ENCODE assay signal across 8 cellular contexts in genomic region chr14:63853831-63854293, GRCh38. TPM values are rescaled to one million over a fixed set of nuclear protein-coding genes. Genes with fewer than 3 reads are reported as not detected.
DNase-seq lines count a peak whose midpoint lies in the region; ATAC-seq and TF ChIP-seq lines count a peak whose summit lies in the region.

No MANE protein-coding gene starts in this region.

- H3K4me3 Mint-ChIP-seq in H9 = peak overlapping the region; percentile 80 to 97

- no peak overlapping the region for H2BK120ac ChIP-seq in H9 (ENCODE audit: low read depth, low read length, poor library complexity, severe bottlenecking)

- peak; percentile 65 for DNase-seq in DMS53 (lab: John Stamatoyannopoulos, UW)
- no peak for DNase-seq in H9
- DNase-seq in NCI-H1694 treated with DMSO at 0.1 percent for 48 hours (lab: John Stamatoyannopoulos, UW) = peak; percentile 47
- peak; percentile 41 to 55 for DNase-seq in activated CD4-positive, alpha-beta T cell treated with anti-CD3 and anti-CD28 coated beads for 4 hours
- DNase-seq in colonic mucosa = peak; percentile 70
- DNase-seq in right lobe of liver = peak; percentile 65 to 74 (median 70)
- peak; percentile 27 for DNase-seq in stimulated activated CD8-positive, alpha-beta memory T cell treated with anti-CD3 and anti-CD28 coated beads, Interleukin-12 subunit alpha, Interleukin-12 subunit beta, amount 100 ng/mL, for 4 hours (ENCODE audit: low read depth)

- H4K91ac ChIP-seq in H9 (ENCODE audit: insufficient read length, low read depth, low read length) = no peak overlapping the region

- H3K9me3 ChIP-seq in H9 (ENCODE audit: control insufficient read depth, low read depth, low read length) = no peaks in the 10 kb centered on the region
- no peaks in the 10 kb centered on the region for H3K9me3 ChIP-seq in colonic mucosa
- no peaks in the 10 kb centered on the region for H3K9me3 ChIP-seq in right lobe of liver

- H3K4me1 ChIP-seq in H9 (ENCODE audit: insufficient read depth, low read length) (no peaks in the 10 kb centered on the region), colonic mucosa (no peaks in the 10 kb centered on the region), right lobe of liver (peaks cover 0 to 6% (median 3%) of the 10 kb centered on the region in 4 donors)

- H3K23me2 ChIP-seq in H9 (ENCODE audit: insufficient read length, low read depth, low read length, poor library complexity, severe bottlenecking) = peaks cover 13% of the 10 kb centered on the region

- H2AK5ac ChIP-seq in H9 (ENCODE audit: insufficient read length, low read length) = no peak overlapping the region

- H3K4me2 ChIP-seq in H9 (ENCODE audit: insufficient read depth, insufficient read length, low read length) = peak overlapping the region; percentile 76

- no peak overlapping the region for H4K5ac ChIP-seq in H9 (ENCODE audit: insufficient read length, low read depth, low read length)

- H3K4ac ChIP-seq in H9 (ENCODE audit: low read depth, low read length) = no peak overlapping the region

- peaks cover 25% of the 10 kb centered on the region for H3K27me3 Mint-ChIP-seq in H9 (ENCODE audit: low read depth)

- no peak overlapping the region for H4K8ac ChIP-seq in H9 (replicated peaks; ENCODE audit: insufficient read length, low read depth, low read length)

- intact Hi-C loops in colonic mucosa (cut with DNase I) (no loop called here), right lobe of liver (cut with DNase I) (no loop called here)

- H3K56ac ChIP-seq in H9 (ENCODE audit: insufficient read length, low read depth, low read length) = no peak overlapping the region

- no peaks in the 10 kb centered on the region; a peak in 1 of 5 replicates for H3K9me3 Mint-ChIP-seq in H9

- H3K79me2 ChIP-seq in H9 (ENCODE audit: insufficient read depth, low read length) = peaks cover 6% of the 10 kb centered on the region; the same call in 1 of the 2 replicates

- no CpG with 5 or more reads among the region's 18 CpGs for WGBS in H9 (ENCODE audit: extremely low coverage, insufficient read length, low lambda C conversion rate)
- WGBS in right lobe of liver (ENCODE audit: insufficient coverage, low coverage, low lambda C conversion rate, missing lambda C conversion rate) = 0% methylated on average over 17 of the region's 18 CpGs

- H3K36me3 Mint-ChIP-seq in H9 (ENCODE audit: insufficient read depth in 1 of 3, low read depth in 3 of 3) = no peaks in the 10 kb centered on the region

- no peak for TF ChIP-seq POLR2A in right lobe of liver (IDR thresholded peaks at IDR 0.05)

- H3K18ac ChIP-seq in H9 (ENCODE audit: insufficient read length, low read depth, low read length) = no peak overlapping the region

- H3T11ph ChIP-seq in H9 (ENCODE audit: low read length) = no peak overlapping the region

- ATAC-seq in right lobe of liver (peak; percentile 68 to 72 (median 69)), GM19328 (IDR thresholded peaks at IDR 0.05; ENCODE audit: unreplicated experiment) (no peak)

- TF ChIP-seq CTCF in H9 (conservative IDR thresholded peaks at IDR 0.05) (no peak), colonic mucosa (IDR thresholded peaks at IDR 0.05) (no peak), right lobe of liver (IDR thresholded peaks at IDR 0.05) (no peak)

- peak overlapping the region; percentile 52 for H3K9ac ChIP-seq in H9 (ENCODE audit: extremely low read depth, insufficient read length, low read length)
- peak overlapping the region; percentile 56 to 76 for H3K9ac ChIP-seq in colonic mucosa (ENCODE audit: low read depth in 2 of 2, low read length in 2 of 2)

- no peak overlapping the region for H2BK15ac ChIP-seq in H9 (ENCODE audit: low read depth, low read length)

- H3K4me1 Mint-ChIP-seq in H9 = peaks cover 15 to 19% of the 10 kb centered on the region in 2 experiments

- H3K27ac ChIP-seq in H9 (ENCODE audit: insufficient read length, low read depth, low read length) = no peak overlapping the region
- peak overlapping the region; percentile 90 for H3K27ac ChIP-seq in colonic mucosa
- peak overlapping the region; percentile 75 to 91 (median 79) for H3K27ac ChIP-seq in right lobe of liver

- no peaks in the 10 kb centered on the region for H3K36me3 ChIP-seq in colonic mucosa
- no peaks in the 10 kb centered on the region for H3K36me3 ChIP-seq in right lobe of liver

- H3K4me3 ChIP-seq in colonic mucosa (peak overlapping the region; percentile 66), right lobe of liver (peak overlapping the region; percentile 77 to 79 (median 79))

- H3K23ac ChIP-seq in H9 (ENCODE audit: insufficient read length, low read depth, low read length) = no peak overlapping the region

- H3K14ac ChIP-seq in H9 (ENCODE audit: insufficient read depth, low read length) = no peak overlapping the region

- H3K27me3 ChIP-seq in H9 (ENCODE audit: insufficient read depth, low read length) (no peaks in the 10 kb centered on the region), colonic mucosa (no peaks in the 10 kb centered on the region), right lobe of liver (no peaks in the 10 kb centered on the region)

- H2BK12ac ChIP-seq in H9 (ENCODE audit: insufficient read length, low read depth, low read length) = no peak overlapping the region

- no peaks in the 10 kb centered on the region for H4K20me1 ChIP-seq in H9 (ENCODE audit: control insufficient read depth, insufficient read depth, insufficient read length)

- H3K27ac Mint-ChIP-seq in H9 = peak overlapping the region in 1 of 3 experiments; percentile 46; a peak in 1 of 7 replicates

- H3K79me1 ChIP-seq in H9 (ENCODE audit: insufficient read depth, low read depth, low read length, poor library complexity, severe bottlenecking) = no peaks in the 10 kb centered on the region

- H2AFZ ChIP-seq in H9 (ENCODE audit: low read length) = no peak overlapping the region

- H2BK5ac ChIP-seq in H9 (ENCODE audit: insufficient read length, low read length) = no peak overlapping the region

- H2BK20ac ChIP-seq in H9 (ENCODE audit: low read depth, low read length, poor library complexity, severe bottlenecking) = no peak overlapping the region

RNA-seq across cellular contexts. Expression of gene SYNE2, which starts 1.1 kb away (rescaled TPM):
- 36.9 and 43.3 TPM in 2 replicates for total RNA-seq in H9 (2021)
- 100 to 1,000 TPM; 147 to 153 TPM for total RNA-seq in colonic mucosa
- 100 to 1,000 TPM in 1 of 6 experiments, 10 to 100 TPM in 5; 34.6 to 118 (median 47.8) TPM for total RNA-seq in right lobe of liver
